Comparison of ENCODE assay signal across 1 cellular context in the genomic region with DNA sequence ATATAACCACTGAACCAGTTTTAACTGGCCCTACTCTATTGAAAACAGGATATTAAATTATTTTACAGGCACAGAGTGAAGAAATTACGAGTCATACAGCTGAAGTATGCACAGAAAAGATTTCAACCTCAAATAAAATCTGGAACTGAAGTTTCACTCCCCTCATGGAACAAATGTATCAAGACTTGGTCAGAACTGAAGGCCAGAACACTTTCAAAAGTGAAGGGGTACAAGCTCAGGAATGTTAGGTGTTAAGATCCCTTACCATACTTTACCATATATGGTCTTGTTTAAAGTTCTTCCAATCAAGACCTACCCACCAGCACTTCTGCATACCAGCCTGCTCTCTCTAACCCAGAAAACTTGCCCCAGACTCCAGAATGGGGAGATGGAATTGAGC.
TF ChIP-seq lines count a peak whose summit lies in the region.

No MANE protein-coding gene starts in this region.

TF ChIP-seq in SK-N-SH, 30 proteins besides CTCF, POLR2A, EP300 and RAD21 (continued from another document):
- TF ChIP-seq, protein P1, sequence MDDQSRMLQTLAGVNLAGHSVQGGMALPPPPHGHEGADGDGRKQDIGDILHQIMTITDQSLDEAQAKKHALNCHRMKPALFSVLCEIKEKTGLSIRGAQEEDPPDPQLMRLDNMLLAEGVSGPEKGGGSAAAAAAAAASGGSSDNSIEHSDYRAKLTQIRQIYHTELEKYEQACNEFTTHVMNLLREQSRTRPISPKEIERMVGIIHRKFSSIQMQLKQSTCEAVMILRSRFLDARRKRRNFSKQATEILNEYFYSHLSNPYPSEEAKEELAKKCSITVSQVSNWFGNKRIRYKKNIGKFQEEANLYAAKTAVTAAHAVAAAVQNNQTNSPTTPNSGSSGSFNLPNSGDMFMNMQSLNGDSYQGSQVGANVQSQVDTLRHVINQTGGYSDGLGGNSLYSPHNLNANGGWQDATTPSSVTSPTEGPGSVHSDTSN (IDR thresholded peaks at IDR 0.05): no peak
- no peak for TF ChIP-seq YY1 (IDR thresholded peaks at IDR 0.05; ENCODE audit: low read depth)
- TF ChIP-seq RFX5 (IDR thresholded peaks at IDR 0.05; ENCODE audit: low read length): no peak
- no peak for TF ChIP-seq RCOR1 (IDR thresholded peaks at IDR 0.05; ENCODE audit: low read length)
- TF ChIP-seq, protein P2, sequence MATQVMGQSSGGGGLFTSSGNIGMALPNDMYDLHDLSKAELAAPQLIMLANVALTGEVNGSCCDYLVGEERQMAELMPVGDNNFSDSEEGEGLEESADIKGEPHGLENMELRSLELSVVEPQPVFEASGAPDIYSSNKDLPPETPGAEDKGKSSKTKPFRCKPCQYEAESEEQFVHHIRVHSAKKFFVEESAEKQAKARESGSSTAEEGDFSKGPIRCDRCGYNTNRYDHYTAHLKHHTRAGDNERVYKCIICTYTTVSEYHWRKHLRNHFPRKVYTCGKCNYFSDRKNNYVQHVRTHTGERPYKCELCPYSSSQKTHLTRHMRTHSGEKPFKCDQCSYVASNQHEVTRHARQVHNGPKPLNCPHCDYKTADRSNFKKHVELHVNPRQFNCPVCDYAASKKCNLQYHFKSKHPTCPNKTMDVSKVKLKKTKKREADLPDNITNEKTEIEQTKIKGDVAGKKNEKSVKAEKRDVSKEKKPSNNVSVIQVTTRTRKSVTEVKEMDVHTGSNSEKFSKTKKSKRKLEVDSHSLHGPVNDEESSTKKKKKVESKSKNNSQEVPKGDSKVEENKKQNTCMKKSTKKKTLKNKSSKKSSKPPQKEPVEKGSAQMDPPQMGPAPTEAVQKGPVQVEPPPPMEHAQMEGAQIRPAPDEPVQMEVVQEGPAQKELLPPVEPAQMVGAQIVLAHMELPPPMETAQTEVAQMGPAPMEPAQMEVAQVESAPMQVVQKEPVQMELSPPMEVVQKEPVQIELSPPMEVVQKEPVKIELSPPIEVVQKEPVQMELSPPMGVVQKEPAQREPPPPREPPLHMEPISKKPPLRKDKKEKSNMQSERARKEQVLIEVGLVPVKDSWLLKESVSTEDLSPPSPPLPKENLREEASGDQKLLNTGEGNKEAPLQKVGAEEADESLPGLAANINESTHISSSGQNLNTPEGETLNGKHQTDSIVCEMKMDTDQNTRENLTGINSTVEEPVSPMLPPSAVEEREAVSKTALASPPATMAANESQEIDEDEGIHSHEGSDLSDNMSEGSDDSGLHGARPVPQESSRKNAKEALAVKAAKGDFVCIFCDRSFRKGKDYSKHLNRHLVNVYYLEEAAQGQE (IDR thresholded peaks at IDR 0.05; ENCODE audit: low read depth, low read length): no peak
TF ChIP-seq in SK-N-SH: peak in this region for 0.
